ENCODE assay signal across 1 cellular context in genomic region chr7:78434281-78434680, GRCh38.
TF ChIP-seq lines count a peak whose summit lies in the region.

No MANE protein-coding gene starts in this region.

TF ChIP-seq in HEK293T, 16 proteins besides CTCF, POLR2A, EP300 and RAD21:
- TF ChIP-seq FOXA1 (IDR thresholded peaks at IDR 0.05) (no peak), FOXM1 (IDR thresholded peaks at IDR 0.05; ENCODE audit: borderline replicate concordance) (no peak), ZNF384 (IDR thresholded peaks at IDR 0.05) (no peak), HDGF (IDR thresholded peaks at IDR 0.05; ENCODE audit: borderline replicate concordance) (no peak), TARDBP (IDR thresholded peaks at IDR 0.05) (no peak), FOXK2 (IDR thresholded peaks at IDR 0.05) (no peak), PKNOX1 (IDR thresholded peaks at IDR 0.05) (no peak), SP1 (IDR thresholded peaks at IDR 0.05) (no peak), NFRKB (IDR thresholded peaks at IDR 0.05) (no peak), SUZ12 (IDR thresholded peaks at IDR 0.05) (no peak), BHLHE40 (IDR thresholded peaks at IDR 0.05; ENCODE audit: borderline replicate concordance) (no peak), L3MBTL2 (conservative IDR thresholded peaks at IDR 0.05) (no peak), ELF4 (IDR thresholded peaks at IDR 0.05) (no peak), ARNT (IDR thresholded peaks at IDR 0.05) (no peak), CTBP1 (IDR thresholded peaks at IDR 0.05; ENCODE audit: borderline replicate concordance) (no peak), LEF1 (IDR thresholded peaks at IDR 0.05; ENCODE audit: borderline replicate concordance) (no peak)
